In genomic region chr12:95790025-95790911, GRCh38 we compare ENCODE assay signal across 8 cellular contexts. TPM values are rescaled to one million over a fixed set of nuclear protein-coding genes. Genes with fewer than 3 reads are reported as not detected.
DNase-seq lines count a peak whose midpoint lies in the region; ATAC-seq and TF ChIP-seq lines count a peak whose summit lies in the region.

NTN4 (minus strand) TSS chr12:95790764; CDS start chr12:95790309, 455 bp downstream.

- DNase-seq in DMS153 treated with DMSO at 0.1 percent for 48 hours (lab: John Stamatoyannopoulos, UW; ENCODE audit: unreplicated experiment) = peak; percentile 19
- DNase-seq in DMS153 (lab: John Stamatoyannopoulos, UW) = no peak
- peak; percentile 39 for DNase-seq in HT-29 (ENCODE audit: low spot score)
- DNase-seq in activated B cell treated with CpG ODN at 0.5 μM for 24 hours = peak; percentile 36
- peak; percentile 66 to 79 (median 72) for DNase-seq in mucosa of descending colon
- peak; percentile 15 to 21 for DNase-seq in tibial nerve (ENCODE audit: low spot score in 2 of 2)

- H3K27me3 Mint-ChIP-seq in activated B cell treated with CpG ODN at 0.5 μM for 24 hours = peaks cover 47% of the 10 kb centered on the region

- TF ChIP-seq CTCF in activated B cell treated with CpG ODN at 0.5 μM for 24 hours (IDR thresholded peaks at IDR 0.05) = no peak
- no peak for TF ChIP-seq CTCF in mucosa of descending colon (IDR thresholded peaks at IDR 0.05)
- no peak for TF ChIP-seq CTCF in tibial nerve (IDR thresholded peaks at IDR 0.05)

- CTCF ChIA-PET in activated B cell treated with CpG ODN at 0.5 μM for 24 hours (lab: Charles Lee) = no interaction called here

- in situ Hi-C loops in endometrial microvascular endothelial cells (cut with HindIII; ENCODE audit: inconsistent ontology term, low pct_unique_long_range_greater_than_20kb, low sequenced_read_pairs) = no loop called here

- peaks cover 14% of the 10 kb centered on the region for H3K4me1 Mint-ChIP-seq in activated B cell treated with CpG ODN at 0.5 μM for 24 hours

- no peaks in the 10 kb centered on the region for H3K9me3 Mint-ChIP-seq in activated B cell treated with CpG ODN at 0.5 μM for 24 hours

- peak within 1 kb of the TSS; percentile 69 to 91 (median 74) for H3K27ac ChIP-seq in tibial nerve

- H3K4me1 ChIP-seq in mucosa of descending colon (ENCODE audit: low read depth) (no peaks in the 10 kb centered on the region), tibial nerve (peaks cover 0 to 46% (median 8%) of the 10 kb centered on the region in 4 donors)

- H3K4me3 ChIP-seq in mucosa of descending colon (peak within 1 kb of the TSS; percentile 56), tibial nerve (peak within 1 kb of the TSS; percentile 56 to 82 (median 70))

- no peak for TF ChIP-seq EP300 in tibial nerve (IDR thresholded peaks at IDR 0.05)

- 0 to 1% methylated on average over 47 to 58 of the region's 95 CpGs for WGBS in tibial nerve, 2 donors

- intact Hi-C loops in activated B cell treated with CpG ODN at 0.5 μM for 24 hours (cut with micrococcal nuclease) (no loop called here), mucosa of descending colon (cut with DNase I, micrococcal nuclease) (no loop called here)

- H3K9me3 ChIP-seq in mucosa of descending colon = no peaks in the 10 kb centered on the region
- no peaks in the 10 kb centered on the region for H3K9me3 ChIP-seq in tibial nerve

- H3K36me3 Mint-ChIP-seq in activated B cell treated with CpG ODN at 0.5 μM for 24 hours (ENCODE audit: low read depth) = no peaks in the 10 kb centered on the region

- peak within 1 kb of the TSS; percentile 86 for H3K4me3 Mint-ChIP-seq in activated B cell treated with CpG ODN at 0.5 μM for 24 hours

- H3K27me3 ChIP-seq in tibial nerve = no peaks in the 10 kb centered on the region

- H3K27ac Mint-ChIP-seq in activated B cell treated with CpG ODN at 0.5 μM for 24 hours = no peak within 1 kb of the TSS

- H3K36me3 ChIP-seq in mucosa of descending colon (ENCODE audit: low read depth) = no peaks in the 10 kb centered on the region
- H3K36me3 ChIP-seq in tibial nerve = no peaks in the 10 kb centered on the region

- ATAC-seq in activated B cell treated with CpG ODN at 0.5 μM for 24 hours (ENCODE audit: low read depth) (peak; percentile 60), mucosa of descending colon (peak; percentile 74), HG03095 (IDR thresholded peaks at IDR 0.05; ENCODE audit: unreplicated experiment) (no peak)

- POLR2A ChIA-PET in activated B cell treated with CpG ODN at 0.5 μM for 24 hours (lab: Charles Lee) = no interaction called here

- TF ChIP-seq POLR2A in tibial nerve (IDR thresholded peaks at IDR 0.05) = no peak

RNA-seq across cellular contexts. Expression of gene NTN4, which starts in this region (rescaled TPM):
- total RNA-seq in HT-29 (2014; rRNA removed; shearing (Covaris generic)) = 17.1 and 18.1 TPM in 2 replicates
- 0.20 and 1.1 TPM in 2 replicates for total RNA-seq in activated B cell treated with CpG ODN at 0.5 μM for 24 hours
- total RNA-seq in endometrial microvascular endothelial cells (ENCODE audit: inconsistent ontology term) = 119 TPM
- 10 to 100 TPM; 15.9 to 34.7 (median 19.8) TPM for total RNA-seq in mucosa of descending colon
- total RNA-seq in tibial nerve = 10 to 100 TPM; 30.8 to 50.6 (median 32.2) TPM
